ENCODE assay signal across 7 cellular contexts in genomic region chr9:39582677-39583412, GRCh38.
DNase-seq lines count a peak whose midpoint lies in the region; ATAC-seq and TF ChIP-seq lines count a peak whose summit lies in the region.
"Not testable (repeated sequence)": the region's sequence is repeated elsewhere in the genome, so short reads cannot be mapped to it uniquely, and the experiment has no call there.

No MANE protein-coding gene starts in this region.

- not testable (repeated sequence) for TF ChIP-seq POLR2A in HCT116 (IDR thresholded peaks at IDR 0.05; ENCODE audit: borderline replicate concordance, extremely low read depth, insufficient read depth, insufficient read length)

- H3K4me1 Mint-ChIP-seq in MCF 10A (ENCODE audit: insufficient read depth, unreplicated experiment): not testable (repeated sequence)

- not testable (repeated sequence) for TF ChIP-seq RAD21 in HCT116 (IDR thresholded peaks at IDR 0.05; ENCODE audit: low read depth)

- not testable (repeated sequence) for H3K9me3 Mint-ChIP-seq in MCF 10A (ENCODE audit: unreplicated experiment)

- H3K4me3 ChIP-seq in HCT116 (replicated peaks in 1 of 2; ENCODE audit: low read depth in 1 of 2, low read length in 2 of 2): peak overlapping the region in 1 of 2 experiments; percentile 25; a peak in 1 of 4 replicates
- H3K4me3 ChIP-seq in OCI-LY3 (ENCODE audit: low read length); epithelial cell of esophagus (ENCODE audit: low read length); cardiac muscle cell; left lung; upper lobe of right lung: not testable (repeated sequence)

- H3K27me3 Mint-ChIP-seq in MCF 10A (ENCODE audit: insufficient read depth, unreplicated experiment): not testable (repeated sequence)

- H3K9me2 ChIP-seq in HCT116 (ENCODE audit: insufficient read depth): not testable (repeated sequence)

- TF ChIP-seq CTCF in HCT116 (IDR thresholded peaks at IDR 0.05 in 2 of 3, conservative IDR thresholded peaks at IDR 0.05 in 1 of 3; ENCODE audit: borderline replicate concordance in 1 of 3, insufficient read depth in 1 of 3, low read depth in 2 of 3, low read length in 2 of 3); OCI-LY3 (IDR thresholded peaks at IDR 0.05; ENCODE audit: low read depth, low read length); MCF 10A (IDR thresholded peaks at IDR 0.05; ENCODE audit: unreplicated experiment); epithelial cell of esophagus (IDR thresholded peaks at IDR 0.05; ENCODE audit: insufficient read depth, low read depth, low read length, missing control alignments); cardiac muscle cell (IDR thresholded peaks at IDR 0.05; ENCODE audit: low read depth, low read length); left lung (IDR thresholded peaks at IDR 0.05); upper lobe of right lung (IDR thresholded peaks at IDR 0.05): not testable (repeated sequence)

- not testable (repeated sequence) for H3K27me3 ChIP-seq in HCT116 (ENCODE audit: insufficient read depth, low read length); OCI-LY3 (ENCODE audit: low read depth, low read length); cardiac muscle cell; left lung; upper lobe of right lung

- POLR2A ChIA-PET in HCT116 (lab: Charles Lee); MCF 10A (lab: Yijun Ruan, JAX): not testable (repeated sequence)

- not testable (repeated sequence) for H3K36me3 ChIP-seq in HCT116 (ENCODE audit: control insufficient read depth in 1 of 2, insufficient read depth in 2 of 2, low read length in 2 of 2); OCI-LY3 (replicated peaks; ENCODE audit: low read depth, low read length); cardiac muscle cell; left lung; upper lobe of right lung

- H3K4me1 ChIP-seq in HCT116 (ENCODE audit: control insufficient read depth in 1 of 2, insufficient read depth in 2 of 2, low read length in 2 of 2) (peaks cover 11 to 14% of the 10 kb centered on the region in 2 experiments), OCI-LY3 (ENCODE audit: low read length) (peaks cover 11% of the 10 kb centered on the region)
- not testable (repeated sequence) for H3K4me1 ChIP-seq in cardiac muscle cell (ENCODE audit: low read depth); left lung; upper lobe of right lung

- RAD21 ChIA-PET in HCT116 (lab: Charles Lee; ENCODE audit: low non-redundant PET in 1 of 2, low total read pairs in 2 of 2, uncharacterized antibody in 2 of 2, unreplicated experiment in 2 of 2): not testable (repeated sequence)

- peak overlapping the region; percentile 66 for H3K4me2 ChIP-seq in HCT116 (ENCODE audit: low read length)
- H3K4me2 ChIP-seq in OCI-LY3 (ENCODE audit: low read length): peak overlapping the region; percentile 30; the same call in 1 of the 2 replicates

- CTCF ChIA-PET in HCT116 (lab: Charles Lee); MCF 10A (lab: Yijun Ruan, JAX): not testable (repeated sequence)

- H4K20me1 ChIP-seq in HCT116 (ENCODE audit: insufficient read depth); OCI-LY3 (ENCODE audit: insufficient read depth, low read length): not testable (repeated sequence)

- H3K79me2 ChIP-seq in HCT116 (ENCODE audit: insufficient read depth, low read length); OCI-LY3 (ENCODE audit: low read length): not testable (repeated sequence)

- H3K27ac ChIP-seq in HCT116 (ENCODE audit: low read depth, low read length) (peak overlapping the region; percentile 71; the same call in 1 of the 2 replicates), cardiac muscle cell (peak overlapping the region; percentile 12), left lung (peak overlapping the region; percentile 13)
- H3K27ac ChIP-seq in OCI-LY3 (ENCODE audit: low read length); upper lobe of right lung: not testable (repeated sequence)

- intact Hi-C loops in HCT116 (cut with micrococcal nuclease); MCF 10A (cut with micrococcal nuclease); left lung (cut with DNase I); upper lobe of right lung (cut with DNase I): not testable (repeated sequence)

- H3K9me3 ChIP-seq in HCT116 (ENCODE audit: control insufficient read depth in 1 of 2, insufficient read depth in 1 of 2, low read depth in 1 of 2, low read length in 2 of 2); OCI-LY3 (ENCODE audit: insufficient read depth, low read length); cardiac muscle cell (ENCODE audit: low read depth); left lung; upper lobe of right lung: not testable (repeated sequence)

- H3K27ac Mint-ChIP-seq in MCF 10A (ENCODE audit: low read depth, unreplicated experiment): peak overlapping the region; percentile 18

- H3K4me3 Mint-ChIP-seq in MCF 10A (ENCODE audit: unreplicated experiment): not testable (repeated sequence)

- not testable (repeated sequence) for H3K36me3 Mint-ChIP-seq in MCF 10A (ENCODE audit: insufficient read depth, unreplicated experiment)

- BruUV-seq in HCT116 (replicated peaks; lab: Mats Ljungman, UMichigan); MCF 10A (replicated peaks; lab: Mats Ljungman, UMichigan): not testable (repeated sequence)

- peak overlapping the region; percentile 95 for H2AFZ ChIP-seq in HCT116 (ENCODE audit: low read depth, low read length, poor library complexity, severe bottlenecking)
- not testable (repeated sequence) for H2AFZ ChIP-seq in OCI-LY3 (ENCODE audit: low read depth, low read length)

- not testable (repeated sequence) for DNase-seq in HCT116 (ENCODE audit: low read depth, low spot score); MCF 10A (ENCODE audit: unreplicated experiment); cardiac muscle cell (ENCODE audit: low read depth in 1 of 2, low spot score in 1 of 2); left lung; upper lobe of right lung
- DNase-seq in epithelial cell of esophagus (ENCODE audit: low read depth): peak; percentile 55

- peak; percentile 78 for ATAC-seq in HCT116
- peak; percentile 77 for ATAC-seq in left lung
- ATAC-seq in upper lobe of right lung: peak; percentile 41

- peak overlapping the region; percentile 40; the same call in 1 of the 2 replicates for H3K9ac ChIP-seq in HCT116 (ENCODE audit: low read length)
- H3K9ac ChIP-seq in OCI-LY3 (ENCODE audit: low read length): not testable (repeated sequence)
